Comparison of ENCODE assay signal across 12 cellular contexts in genomic region chr14:51209457-51209856, GRCh38. TPM values are rescaled to one million over a fixed set of nuclear protein-coding genes. Genes with fewer than 3 reads are reported as not detected.
DNase-seq lines count a peak whose midpoint lies in the region; ATAC-seq and TF ChIP-seq lines count a peak whose summit lies in the region.
"Had no signal": no experiment of that assay in that cellular context is flagged by ENCODE, and none has a peak within 500 bp of the region (broad histone marks: within the 10 kb centered on the region; RNA-seq: fewer than 3 reads in every experiment).

No MANE protein-coding gene starts in this region.

- no peaks in the 10 kb centered on the region for H3K36me3 ChIP-seq in stomach
- H3K36me3 ChIP-seq: suprapubic skin had no signal

- H3K27ac ChIP-seq in caudate nucleus (ENCODE audit: low read depth, low read length) (no peak overlapping the region), stomach (no peak overlapping the region)
- H3K27ac ChIP-seq: suprapubic skin had no signal

- H3K27me3 ChIP-seq in stomach = no peaks in the 10 kb centered on the region
- H3K27me3 ChIP-seq: suprapubic skin had no signal

- no peak for TF ChIP-seq POLR2A in stomach (IDR thresholded peaks at IDR 0.05)

- no peaks in the 10 kb centered on the region for H3K9me3 ChIP-seq in stomach
- H3K9me3 ChIP-seq: suprapubic skin had no signal

- DNase-seq in NCI-H1930 (lab: John Stamatoyannopoulos, UW) = peak; percentile 13 to 19
- DNase-seq in NCI-H69 (lab: John Stamatoyannopoulos, UW) = peak; percentile 97
- DNase-seq in caudate nucleus (lab: John Stamatoyannopoulos, UW) = no peak
- no peak for DNase-seq in retina
- DNase-seq in stomach = no peak
- DNase-seq: activated CD4-positive, CD25-positive, alpha-beta regulatory T cell treated with anti-CD3 and anti-CD28 coated beads, Interleukin-2, amount 50 U/mL, for 72 hours; activated naive CD4-positive, alpha-beta T cell; DND-41; erythroblast had no signal

- intact Hi-C loops in stomach (cut with DNase I; ENCODE audit: low total_unique reads) = no loop called here

- no peak for TF ChIP-seq EP300 in stomach (IDR thresholded peaks at IDR 0.05)

- no peak for TF ChIP-seq CTCF in stomach (IDR thresholded peaks at IDR 0.05)

- H3K4me1 ChIP-seq in stomach = peaks cover 0 to 4% (median 0%) of the 10 kb centered on the region in 4 donors
- H3K4me1 ChIP-seq: suprapubic skin had no signal

- 53 to 59% (median 57%) methylated on average over 1 of the region's 1 CpG for WGBS in stomach, 5 donors

- no peak overlapping the region for H3K4me3 ChIP-seq in stomach
- H3K4me3 ChIP-seq: suprapubic skin had no signal

- ATAC-seq in GM21825 (IDR thresholded peaks at IDR 0.05; ENCODE audit: unreplicated experiment) (peak; percentile 57), HG03442 (IDR thresholded peaks at IDR 0.05; ENCODE audit: unreplicated experiment) (no peak)

RNA-seq across cellular contexts. Expression of gene TMX1, which starts 30.6 kb away (rescaled TPM):
- 10 to 100 TPM in 3 of 5 donors, 1 to 10 TPM in 2; 2.0 to 45.5 (median 10.5) TPM for total RNA-seq in stomach
- 1 to 10 TPM; 4.9 to 7.9 (median 7.4) TPM for polyA plus RNA-seq in stomach

Comparison
In these comparisons a context has a peak if more than half of its experiments do, and no peak if none do; other contexts are left out.
1. DNase-seq: peak in NCI-H1930 (2 of 2) and NCI-H69 (single experiment); none in caudate nucleus (0 of 61), retina (single experiment) and stomach (single experiment).